ENCODE assay signal across 24 cellular contexts in the genomic region with DNA sequence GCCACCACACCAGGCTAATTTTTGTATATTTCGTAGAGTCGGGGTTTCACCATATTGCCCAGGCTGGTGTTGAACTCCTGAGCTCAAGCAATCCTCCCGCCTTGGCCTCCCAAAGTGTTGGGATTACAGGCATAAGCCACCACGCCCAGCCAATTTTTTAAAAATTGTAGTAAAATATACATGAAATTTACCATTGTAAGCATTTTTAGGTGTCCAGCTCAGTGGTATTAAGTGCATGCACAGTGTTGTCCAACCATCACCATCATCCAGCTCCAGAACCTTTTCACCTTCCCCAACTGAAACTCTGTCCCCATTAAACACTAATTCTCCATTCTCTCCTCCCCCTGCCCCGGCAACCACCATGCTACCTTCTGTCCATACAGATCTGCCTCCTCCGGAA. TPM values are rescaled to one million over a fixed set of nuclear protein-coding genes. Genes with fewer than 3 reads are reported as not detected.
"Had no signal": no experiment of that assay in that cellular context is flagged by ENCODE, and none has a peak within 500 bp of the region (broad histone marks: within the 10 kb centered on the region; RNA-seq: fewer than 3 reads in every experiment).

No MANE protein-coding gene starts in this region.

- H3K36me3 Mint-ChIP-seq: activated naive CD8-positive, alpha-beta T cell treated with anti-CD3 and anti-CD28 coated beads for 36 hours; naive thymus-derived CD8-positive, alpha-beta T cell; neural progenitor cell had no signal

- H3K27me3 ChIP-seq: colonic mucosa, dorsolateral prefrontal cortex, esophagus squamous epithelium, gastrocnemius medialis, neural progenitor cell, testis, vagina had no signal

- DNase-seq: activated CD4-positive, alpha-beta T cell treated with anti-CD3 and anti-CD28 coated beads for 4 hours; activated CD4-positive, alpha-beta T cell treated with anti-CD3 and anti-CD28 coated beads, Interleukin-2, amount 50 U/mL, for 48 hours; activated CD8-positive, alpha-beta memory T cell treated with anti-CD3 and anti-CD28 coated beads, Interleukin-2, amount 50 U/mL, for 48 hours; activated naive CD4-positive, alpha-beta T cell; activated naive CD8-positive, alpha-beta T cell treated with anti-CD3 and anti-CD28 coated beads for 36 hours; activated T-cell treated with anti-CD3 and anti-CD28 coated beads, Interleukin-2, amount 50 U/mL, for 4 hours; colonic mucosa; effector memory CD8-positive, alpha-beta T cell; esophagus squamous epithelium; gastrocnemius medialis; left cardiac atrium; lower lobe of right lung; naive thymus-derived CD8-positive, alpha-beta T cell; small intestine; stimulated activated naive B cell treated with anti-CD40 and anti-IgM and Interleukin-4, amounts not matched to agents 10 μg/mL and 1 μg/mL and 100 μg/mL, for 72 hours; T-helper 9 cell; testis had no signal

- FAIRE-seq: astrocyte, small intestine had no signal

- H3K9ac ChIP-seq: neural progenitor cell had no signal

- H3K4me3 ChIP-seq: colonic mucosa, dorsolateral prefrontal cortex, esophagus squamous epithelium, gastrocnemius medialis, lower lobe of right lung, neural progenitor cell, testis, vagina had no signal

- H3K27me3 Mint-ChIP-seq: activated naive CD8-positive, alpha-beta T cell treated with anti-CD3 and anti-CD28 coated beads for 36 hours; central memory CD8-positive, alpha-beta T cell; effector memory CD8-positive, alpha-beta T cell; stimulated activated naive B cell treated with anti-CD40 and anti-IgM and Interleukin-4, amounts not matched to agents 10 μg/mL and 1 μg/mL and 100 μg/mL, for 72 hours had no signal

- H3K4me1 ChIP-seq: colonic mucosa, testis had no signal

- H3K27ac ChIP-seq: colonic mucosa, esophagus squamous epithelium, lower lobe of right lung, neural progenitor cell, testis, vagina had no signal

- H3K27ac Mint-ChIP-seq: activated naive CD8-positive, alpha-beta T cell treated with anti-CD3 and anti-CD28 coated beads for 36 hours; activated T-helper 2 cell treated with anti-CD3 and anti-CD28 coated beads, Interferon-gamma antibody, Interleukin-2, Interleukin-4, amounts not matched to agents 10 μg/mL and 5 μg/mL and 100 μg/mL, durations not matched to agents 14 hours and 24 hours and 36 hours; effector memory CD8-positive, alpha-beta T cell; naive thymus-derived CD8-positive, alpha-beta T cell; neural progenitor cell; stimulated activated naive B cell treated with anti-CD40 and anti-IgM and Interleukin-4, amounts not matched to agents 10 μg/mL and 1 μg/mL and 100 μg/mL, for 72 hours had no signal

- H3K36me3 ChIP-seq: colonic mucosa, neural progenitor cell, vagina had no signal

- H3K9me3 Mint-ChIP-seq: activated naive CD8-positive, alpha-beta T cell treated with anti-CD3 and anti-CD28 coated beads for 36 hours; activated T-cell treated with anti-CD3 and anti-CD28 coated beads, Interleukin-2, amount 50 U/mL, for 4 hours; activated T-helper 2 cell treated with anti-CD3 and anti-CD28 coated beads, Interferon-gamma antibody, Interleukin-2, Interleukin-4, amounts not matched to agents 10 μg/mL and 5 μg/mL and 100 μg/mL, durations not matched to agents 14 hours and 24 hours and 36 hours; central memory CD8-positive, alpha-beta T cell; effector memory CD8-positive, alpha-beta T cell; naive thymus-derived CD8-positive, alpha-beta T cell had no signal

- H3K4me2 ChIP-seq: neural progenitor cell had no signal

- H3K4me1 Mint-ChIP-seq: activated naive CD8-positive, alpha-beta T cell treated with anti-CD3 and anti-CD28 coated beads for 36 hours had no signal

- H3K9me3 ChIP-seq: colonic mucosa, esophagus squamous epithelium, gastrocnemius medialis, lower lobe of right lung, testis, vagina had no signal

- H2AFZ ChIP-seq: neural progenitor cell had no signal

- H3K4me3 Mint-ChIP-seq: activated naive CD8-positive, alpha-beta T cell treated with anti-CD3 and anti-CD28 coated beads for 36 hours; activated T-cell treated with anti-CD3 and anti-CD28 coated beads, Interleukin-2, amount 50 U/mL, for 4 hours; central memory CD8-positive, alpha-beta T cell; effector memory CD8-positive, alpha-beta T cell; naive thymus-derived CD8-positive, alpha-beta T cell; neural progenitor cell; stimulated activated naive B cell treated with anti-CD40 and anti-IgM and Interleukin-4, amounts not matched to agents 10 μg/mL and 1 μg/mL and 100 μg/mL, for 72 hours had no signal

RNA-seq across cellular contexts. Expression of a gene that starts 34.5 kb away (rescaled TPM):
- total RNA-seq: activated CD8-positive, alpha-beta memory T cell treated with anti-CD3 and anti-CD28 coated beads for 36 hours; activated naive CD8-positive, alpha-beta T cell treated with anti-CD3 and anti-CD28 coated beads for 36 hours; activated T-helper 2 cell treated with anti-CD3 and anti-CD28 coated beads, Interferon-gamma antibody, Interleukin-2, Interleukin-4, amounts not matched to agents 10 μg/mL and 5 μg/mL and 100 μg/mL, durations not matched to agents 14 hours and 24 hours and 36 hours had no signal
- polyA plus RNA-seq: naive thymus-derived CD8-positive, alpha-beta T cell had no signal

RNA-seq across cellular contexts. Expression of a gene that starts 54.8 kb away (rescaled TPM):
- total RNA-seq: naive thymus-derived CD8-positive, alpha-beta T cell had no signal
